15 cellular contexts compared by ENCODE assay signal in genomic region chr15:31598620-31599019, GRCh38.
A peak's percentile ranks its signal among the peaks of the same experiment; 100 is the strongest.
DNase-seq lines count a peak whose midpoint lies in the region; ATAC-seq, FAIRE-seq and TF ChIP-seq lines count a peak whose summit lies in the region.
"Had no signal": no experiment of that assay in that cellular context is flagged by ENCODE, and none has a peak within 500 bp of the region (broad histone marks: within the 10 kb centered on the region; RNA-seq: fewer than 3 reads in every experiment).

No MANE protein-coding gene starts in this region.

- H3K9me3 Mint-ChIP-seq in natural killer cell (no peaks in the 10 kb centered on the region), osteocyte (ENCODE audit: unreplicated experiment) (peaks cover 6% of the 10 kb centered on the region)
- no peaks in the 10 kb centered on the region for H3K9me3 Mint-ChIP-seq in natural killer cell treated with Interleukin-12 subunit alpha and Interleukin-12 subunit beta and Interleukin-15 and Interleukin-18, amount 100 ng/mL, for 72 hours

- in situ Hi-C loops in GM13977 (cut with MboI; ENCODE audit: low pct_unique_long_range_greater_than_20kb, low sequenced_read_pairs, unreplicated experiment): no loop called here

- H3K4me1 Mint-ChIP-seq in natural killer cell (peaks cover 10 to 20% of the 10 kb centered on the region in 2 donors), osteocyte (ENCODE audit: unreplicated experiment) (no peaks in the 10 kb centered on the region)
- peaks cover 6% of the 10 kb centered on the region in 2 donors for H3K4me1 Mint-ChIP-seq in natural killer cell treated with Interleukin-12 subunit alpha and Interleukin-12 subunit beta and Interleukin-15 and Interleukin-18, amount 100 ng/mL, for 72 hours (ENCODE audit: low read depth in 2 of 2)

- no peaks in the 10 kb centered on the region for H3K4me1 ChIP-seq in SJCRH30
- H3K4me1 ChIP-seq in pancreas: no peaks in the 10 kb centered on the region

- H3K27me3 ChIP-seq in SJCRH30 (no peaks in the 10 kb centered on the region; the same call in 1 of the 2 replicates), pancreas (no peaks in the 10 kb centered on the region)

- ATAC-seq in natural killer cell (peak; percentile 64 to 90 (median 67)), pancreas (no peak)
- no peak for ATAC-seq in natural killer cell treated with Interleukin-12 subunit alpha and Interleukin-12 subunit beta and Interleukin-15 and Interleukin-18, amount 100 ng/mL, for 72 hours
- ATAC-seq: left lobe of liver had no signal

- no peaks in the 10 kb centered on the region for H3K36me3 Mint-ChIP-seq in natural killer cell
- H3K36me3 Mint-ChIP-seq in natural killer cell treated with Interleukin-12 subunit alpha and Interleukin-12 subunit beta and Interleukin-15 and Interleukin-18, amount 100 ng/mL, for 72 hours: no peaks in the 10 kb centered on the region
- no peaks in the 10 kb centered on the region for H3K36me3 Mint-ChIP-seq in osteocyte (ENCODE audit: unreplicated experiment)

- H3K27ac ChIP-seq in SJCRH30: no peak overlapping the region
- H3K27ac ChIP-seq in pancreas: no peak overlapping the region

- DNase-seq in natural killer cell: peak; percentile 23
- DNase-seq in natural killer cell treated with Interleukin-12 subunit alpha and Interleukin-12 subunit beta and Interleukin-15 and Interleukin-18, amount 100 ng/mL, for 72 hours (ENCODE audit: low spot score): no peak
- DNase-seq in SJCRH30: peak; percentile 23 to 26
- DNase-seq in kidney tubule cell (ENCODE audit: low spot score): peak; percentile 30
- DNase-seq in pancreas: no peak
- no peak for DNase-seq in GM13977 (ENCODE audit: low spot score)
- no peak for DNase-seq in osteocyte (ENCODE audit: extremely low spot score, unreplicated experiment)
- no peak for DNase-seq in posterior cingulate gyrus
- DNase-seq: activated CD4-positive, CD25-positive, alpha-beta regulatory T cell; activated T-cell treated with anti-CD3 and anti-CD28 coated beads, Interleukin-2, amount 50 U/mL, for 1 hour; effector CD8-positive, alpha-beta T cell; foreskin melanocyte; SK-N-SH; stimulated activated CD4-positive, alpha-beta T cell treated with anti-CD3 and anti-CD28 coated beads, Interleukin-15, amount 100 ng/mL, for 24 hours had no signal

- H3K36me3 ChIP-seq in SJCRH30 (no peaks in the 10 kb centered on the region), pancreas (no peaks in the 10 kb centered on the region)

- H3K9me3 ChIP-seq in SJCRH30 (replicated peaks) (no peaks in the 10 kb centered on the region), pancreas (no peaks in the 10 kb centered on the region)
- H3K9me3 ChIP-seq: SK-N-SH had no signal

- no peak for TF ChIP-seq CTCF in natural killer cell (IDR thresholded peaks at IDR 0.05)
- TF ChIP-seq CTCF in pancreas (IDR thresholded peaks at IDR 0.05): no peak
- no peak for TF ChIP-seq CTCF in GM13977 (IDR thresholded peaks at IDR 0.05; ENCODE audit: extremely low read depth, insufficient read depth, missing control alignments)
- no peak for TF ChIP-seq CTCF in osteocyte (IDR thresholded peaks at IDR 0.05)

- H3K4me3 Mint-ChIP-seq in natural killer cell (no peak overlapping the region), osteocyte (ENCODE audit: unreplicated experiment) (no peak overlapping the region)
- no peak overlapping the region for H3K4me3 Mint-ChIP-seq in natural killer cell treated with Interleukin-12 subunit alpha and Interleukin-12 subunit beta and Interleukin-15 and Interleukin-18, amount 100 ng/mL, for 72 hours

- intact Hi-C loops in natural killer cell (cut with micrococcal nuclease): no loop called here
- intact Hi-C loops in pancreas (cut with DNase I): no loop called here
- intact Hi-C loops in posterior cingulate gyrus (cut with DNase I): no loop called here

- whole genome bisulfite sequencing in pancreas, 2 donors: 48 to 53% methylated on average over 7 of the region's 7 CpGs

- peaks cover 5 to 7% of the 10 kb centered on the region in 2 donors for H3K27me3 Mint-ChIP-seq in natural killer cell (ENCODE audit: low read depth in 2 of 2)
- peaks cover 8 to 15% of the 10 kb centered on the region in 2 donors for H3K27me3 Mint-ChIP-seq in natural killer cell treated with Interleukin-12 subunit alpha and Interleukin-12 subunit beta and Interleukin-15 and Interleukin-18, amount 100 ng/mL, for 72 hours
- peaks cover 6% of the 10 kb centered on the region for H3K27me3 Mint-ChIP-seq in osteocyte (ENCODE audit: unreplicated experiment)

- H3K27ac Mint-ChIP-seq in natural killer cell: peak overlapping the region in 1 of 2 donors; percentile 74
- H3K27ac Mint-ChIP-seq in natural killer cell treated with Interleukin-12 subunit alpha and Interleukin-12 subunit beta and Interleukin-15 and Interleukin-18, amount 100 ng/mL, for 72 hours: no peak overlapping the region
- H3K27ac Mint-ChIP-seq in osteocyte (ENCODE audit: unreplicated experiment): no peak overlapping the region

- no peak overlapping the region for H3K4me3 ChIP-seq in SJCRH30
- H3K4me3 ChIP-seq in pancreas: no peak overlapping the region

- no peak for FAIRE-seq in pancreas (lab: Jason Lieb, UNC)

Comparison
In these comparisons a context has a peak if more than half of its experiments do, and no peak if none do; other contexts are left out.
1. ATAC-seq: peak in natural killer cell (3 of 3); none in natural killer cell treated with Interleukin-12 subunit alpha and Interleukin-12 subunit beta and Interleukin-15 and Interleukin-18, amount 100 ng/mL, for 72 hours (0 of 2) and pancreas (0 of 4).
2. DNase-seq: peak in natural killer cell (single experiment), SJCRH30 (2 of 2) and kidney tubule cell (single experiment); none in natural killer cell treated with Interleukin-12 subunit alpha and Interleukin-12 subunit beta and Interleukin-15 and Interleukin-18, amount 100 ng/mL, for 72 hours (single experiment), pancreas (0 of 6), GM13977 (single experiment), osteocyte (single experiment) and posterior cingulate gyrus (0 of 10).